Comparison of ENCODE assay signal across 26 cellular contexts in genomic region chr5:180098991-180099732, GRCh38. TPM values are rescaled to one million over a fixed set of nuclear protein-coding genes. Genes with fewer than 3 reads are reported as not detected.
A peak's percentile ranks its signal among the peaks of the same experiment; 100 is the strongest.
DNase-seq lines count a peak whose midpoint lies in the region; ATAC-seq and TF ChIP-seq lines count a peak whose summit lies in the region.
"Had no signal": no experiment of that assay in that cellular context is flagged by ENCODE, and none has a peak within 500 bp of the region (broad histone marks: within the 10 kb centered on the region; RNA-seq: fewer than 3 reads in every experiment).

No MANE protein-coding gene starts in this region.

- intact Hi-C loops in natural killer cell (cut with micrococcal nuclease), result no loop called here

- H3K4me1 ChIP-seq in RWPE2 (ENCODE audit: insufficient read depth, poor library complexity, severe bottlenecking) (no peaks in the 10 kb centered on the region), lung (ENCODE audit: control insufficient read depth in 2 of 2, insufficient read depth in 2 of 2, low read length in 2 of 2) (no peaks in the 10 kb centered on the region)
- H3K4me1 ChIP-seq: HAP-1, psoas muscle had no signal

- H3K4me1 Mint-ChIP-seq in natural killer cell treated with Interleukin-12 subunit alpha and Interleukin-12 subunit beta and Interleukin-15 and Interleukin-18, amount 100 ng/mL, for 72 hours (ENCODE audit: low read depth in 2 of 2), result no peaks in the 10 kb centered on the region
- H3K4me1 Mint-ChIP-seq in natural killer cell, result no peaks in the 10 kb centered on the region
- H3K4me1 Mint-ChIP-seq: immature natural killer cell; stimulated activated effector memory CD8-positive, alpha-beta T cell treated with anti-CD3 and anti-CD28 coated beads, Interleukin-12 subunit alpha, Interleukin-12 subunit beta, amount 100 ng/mL, for 72 hours had no signal

- TF ChIP-seq CTCF in natural killer cell (IDR thresholded peaks at IDR 0.05) (no peak), RWPE2 (IDR thresholded peaks at IDR 0.05; ENCODE audit: poor library complexity, severe bottlenecking) (no peak), lung (IDR thresholded peaks at IDR 0.05; ENCODE audit: control extremely low read depth, extremely low read depth) (no peak)

- H3K27ac ChIP-seq in RWPE2 (ENCODE audit: poor library complexity, severe bottlenecking), result no peak overlapping the region
- no peak overlapping the region for H3K27ac ChIP-seq in lung (ENCODE audit: low read depth in 1 of 2, low read length in 1 of 2)
- H3K27ac ChIP-seq: BLaER1 treated with 17β-estradiol and CSF1 and Interleukin-3, amounts not matched to agents 10 nM and 100 nM; epithelial cell of prostate; psoas muscle; RWPE1 had no signal

- H3K4me3 ChIP-seq in RWPE2 (ENCODE audit: severe bottlenecking), result no peak overlapping the region
- H3K4me3 ChIP-seq in lung, result no peak overlapping the region
- H3K4me3 ChIP-seq: BLaER1 treated with 17β-estradiol and CSF1 and Interleukin-3, amounts not matched to agents 10 nM and 100 nM; HAP-1; psoas muscle had no signal

- peaks cover 4% of the 10 kb centered on the region for H3K36me3 Mint-ChIP-seq in natural killer cell treated with Interleukin-12 subunit alpha and Interleukin-12 subunit beta and Interleukin-15 and Interleukin-18, amount 100 ng/mL, for 72 hours
- H3K36me3 Mint-ChIP-seq in natural killer cell, result no peaks in the 10 kb centered on the region
- H3K36me3 Mint-ChIP-seq: activated naive CD8-positive, alpha-beta T cell; immature natural killer cell; type B pancreatic cell had no signal

- no peaks in the 10 kb centered on the region for H3K27me3 ChIP-seq in RWPE2 (ENCODE audit: insufficient read depth, poor library complexity, severe bottlenecking)
- no peaks in the 10 kb centered on the region for H3K27me3 ChIP-seq in lung (ENCODE audit: control insufficient read depth, insufficient read depth)
- H3K27me3 ChIP-seq: BLaER1 treated with 17β-estradiol and CSF1 and Interleukin-3, amounts not matched to agents 10 nM and 100 nM had no signal

- no peak overlapping the region for H3K4me3 Mint-ChIP-seq in natural killer cell treated with Interleukin-12 subunit alpha and Interleukin-12 subunit beta and Interleukin-15 and Interleukin-18, amount 100 ng/mL, for 72 hours
- no peak overlapping the region for H3K4me3 Mint-ChIP-seq in natural killer cell
- H3K4me3 Mint-ChIP-seq: activated naive CD8-positive, alpha-beta T cell; immature natural killer cell; stimulated activated effector memory CD8-positive, alpha-beta T cell treated with anti-CD3 and anti-CD28 coated beads, Interleukin-12 subunit alpha, Interleukin-12 subunit beta, amount 100 ng/mL, for 72 hours; type B pancreatic cell had no signal

- DNase-seq in natural killer cell treated with Interleukin-12 subunit alpha and Interleukin-12 subunit beta and Interleukin-15 and Interleukin-18, amount 100 ng/mL, for 72 hours (ENCODE audit: low spot score), result peak; percentile 60
- no peak for DNase-seq in natural killer cell
- DNase-seq in RWPE2 (ENCODE audit: low spot score), result peak; percentile 61
- DNase-seq in lung (ENCODE audit: low spot score), result peak; percentile 25
- no peak for DNase-seq in anterior cingulate cortex (lab: John Stamatoyannopoulos, UW)
- no peak for DNase-seq in UCSD-AML1 (lab: John Stamatoyannopoulos, UW; ENCODE audit: unreplicated experiment)
- DNase-seq: activated CD4-positive, alpha-beta T cell treated with anti-CD3 and anti-CD28 coated beads, Interleukin-2, amount 50 U/mL, for 48 hours; activated CD4-positive, CD25-positive, alpha-beta regulatory T cell; activated effector memory CD4-positive, alpha-beta T cell treated with Interleukin-2 at 50 U/mL for 16 hours; cortex of kidney; effector memory CD4-positive, alpha-beta T cell; hypothalamus; immature natural killer cell; Karpas-422; left colon; NCI-H2029; NCI-H345; psoas muscle had no signal

- H3K9me3 ChIP-seq in RWPE2 (ENCODE audit: severe bottlenecking) (no peaks in the 10 kb centered on the region), lung (ENCODE audit: control insufficient read depth in 2 of 2, insufficient read depth in 1 of 2, low read length in 1 of 2) (no peaks in the 10 kb centered on the region)
- H3K9me3 ChIP-seq: HAP-1, psoas muscle had no signal

- WGBS in lung, 2 donors, result 87 to 93% methylated on average over 18 of the region's 18 CpGs

- H3K27me3 Mint-ChIP-seq in natural killer cell treated with Interleukin-12 subunit alpha and Interleukin-12 subunit beta and Interleukin-15 and Interleukin-18, amount 100 ng/mL, for 72 hours, result peaks cover 19 to 20% of the 10 kb centered on the region in 2 donors
- H3K27me3 Mint-ChIP-seq in natural killer cell (ENCODE audit: low read depth in 2 of 2), result peaks cover 15 to 27% of the 10 kb centered on the region in 2 donors

- H3K27ac Mint-ChIP-seq in natural killer cell treated with Interleukin-12 subunit alpha and Interleukin-12 subunit beta and Interleukin-15 and Interleukin-18, amount 100 ng/mL, for 72 hours, result no peak overlapping the region
- H3K27ac Mint-ChIP-seq in natural killer cell, result no peak overlapping the region
- H3K27ac Mint-ChIP-seq: activated naive CD8-positive, alpha-beta T cell; immature natural killer cell; stimulated activated effector memory CD8-positive, alpha-beta T cell treated with anti-CD3 and anti-CD28 coated beads, Interleukin-12 subunit alpha, Interleukin-12 subunit beta, amount 100 ng/mL, for 72 hours; type B pancreatic cell had no signal

- H3K36me3 ChIP-seq in RWPE2 (ENCODE audit: low read depth) (no peaks in the 10 kb centered on the region), lung (ENCODE audit: control insufficient read depth in 2 of 2, insufficient read depth in 2 of 2, low read length in 2 of 2) (no peaks in the 10 kb centered on the region)
- H3K36me3 ChIP-seq: BLaER1 treated with 17β-estradiol and CSF1 and Interleukin-3, amounts not matched to agents 10 nM and 100 nM; HAP-1 had no signal

- ATAC-seq in natural killer cell treated with Interleukin-12 subunit alpha and Interleukin-12 subunit beta and Interleukin-15 and Interleukin-18, amount 100 ng/mL, for 72 hours, result peak; percentile 23 to 46
- ATAC-seq in natural killer cell (no peak), RWPE2 (ENCODE audit: low read depth) (peak; percentile 9; the same call in 1 of the 3 replicates), lung (ENCODE audit: insufficient read depth, low FRiP score) (no peak), HG02938 (IDR thresholded peaks at IDR 0.05; ENCODE audit: unreplicated experiment) (no peak)
- ATAC-seq: left colon; psoas muscle; stimulated activated effector memory CD8-positive, alpha-beta T cell treated with anti-CD3 and anti-CD28 coated beads, Interleukin-12 subunit alpha, Interleukin-12 subunit beta, amount 100 ng/mL, for 72 hours had no signal

- H3K9me3 Mint-ChIP-seq in natural killer cell treated with Interleukin-12 subunit alpha and Interleukin-12 subunit beta and Interleukin-15 and Interleukin-18, amount 100 ng/mL, for 72 hours, result no peaks in the 10 kb centered on the region
- H3K9me3 Mint-ChIP-seq in natural killer cell, result no peaks in the 10 kb centered on the region
- H3K9me3 Mint-ChIP-seq: immature natural killer cell; stimulated activated effector memory CD8-positive, alpha-beta T cell treated with anti-CD3 and anti-CD28 coated beads, Interleukin-12 subunit alpha, Interleukin-12 subunit beta, amount 100 ng/mL, for 72 hours had no signal

RNA-seq across cellular contexts. Expression of gene RNF130, which starts 27.6 kb away (rescaled TPM):
- total RNA-seq in natural killer cell treated with Interleukin-12 subunit alpha and Interleukin-12 subunit beta and Interleukin-15 and Interleukin-18, amount 100 ng/mL, for 72 hours, result 10 to 100 TPM; 12.4 to 17.0 TPM
- total RNA-seq in natural killer cell (10 to 100 TPM; 24.4 to 35.0 (median 25.5) TPM), lung (10 to 100 TPM; 84.5 to 97.2 TPM)
- polyA plus RNA-seq in lung, result 100 to 1,000 TPM in 1 of 2 donors, 10 to 100 TPM in 1; 75.9 to 123 TPM

Comparison
In these comparisons a context has a peak if more than half of its experiments do, and no peak if none do; other contexts are left out.
1. ATAC-seq: peak in natural killer cell treated with Interleukin-12 subunit alpha and Interleukin-12 subunit beta and Interleukin-15 and Interleukin-18, amount 100 ng/mL, for 72 hours (2 of 2) and RWPE2 (single experiment); none in natural killer cell (0 of 3), lung (single experiment) and HG02938 (single experiment).
2. DNase-seq: peak in natural killer cell treated with Interleukin-12 subunit alpha and Interleukin-12 subunit beta and Interleukin-15 and Interleukin-18, amount 100 ng/mL, for 72 hours (single experiment), RWPE2 (single experiment) and lung (single experiment); none in natural killer cell (single experiment), anterior cingulate cortex (0 of 58) and UCSD-AML1 (single experiment).